8 cellular contexts compared by ENCODE assay signal in the genomic region with DNA sequence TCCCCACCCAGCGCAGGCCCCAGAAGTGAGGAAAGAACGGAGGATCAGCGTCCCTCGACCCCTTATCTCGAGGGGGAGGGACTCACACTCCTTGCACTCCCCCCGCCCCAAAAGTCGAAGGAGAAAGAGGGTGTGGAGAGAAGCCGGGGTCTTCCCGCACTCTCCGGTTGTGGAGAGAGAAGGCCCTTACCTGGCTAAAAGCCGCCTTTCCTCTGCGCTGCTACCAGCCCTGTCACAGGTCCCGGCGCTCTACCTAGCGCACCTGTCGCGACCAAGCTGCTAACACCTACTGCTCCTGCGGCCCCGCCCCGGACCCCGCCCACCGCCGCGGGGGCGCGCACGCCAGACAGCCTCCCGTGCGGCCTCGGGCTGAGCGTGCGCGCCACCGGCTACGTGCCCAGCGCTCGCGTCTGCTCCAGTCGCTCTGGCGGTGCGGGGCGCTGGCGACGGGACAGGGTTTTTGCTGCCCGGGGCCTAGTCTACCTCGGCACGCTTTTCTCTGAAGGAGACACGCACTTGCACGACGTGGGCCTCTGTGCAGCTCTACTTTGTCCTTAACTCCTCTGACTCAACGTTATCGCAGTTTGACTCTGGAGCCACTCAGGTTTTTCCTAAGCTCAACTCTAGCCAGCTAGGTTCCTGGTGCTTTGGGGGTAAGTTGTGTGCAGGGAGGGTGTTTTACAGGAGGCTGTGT.
DNase-seq lines count a peak whose midpoint lies in the region; ATAC-seq and TF ChIP-seq lines count a peak whose summit lies in the region.

LIMA1 (minus strand) TSS at position 291 of the 694 bp plus-strand sequence. CDS start 34,769 bp downstream, outside the sequence.

- TF ChIP-seq CTCF in AG04449 (IDR thresholded peaks at IDR 0.05; ENCODE audit: insufficient read depth, low read length, missing control alignments): peak; percentile 82

- H3K4me3 ChIP-seq in AG04449 (ENCODE audit: low read depth, low read length): peak within 1 kb of the TSS; percentile 93

- H3K27me3 Mint-ChIP-seq in central memory CD8-positive, alpha-beta T cell: no peaks in the 10 kb centered on the region

- H3K4me1 Mint-ChIP-seq in central memory CD8-positive, alpha-beta T cell: peaks cover 7% of the 10 kb centered on the region

- CTCF ChIA-PET in AG04449 (lab: Yijun Ruan, JAX): interaction anchor here (0.6 to 3.1 kb wide), 15 partner anchors 9 to 173 kb away, joined by 3 to 9 read pairs (median 4); no protein-coding TSS in a partner anchor

- peaks cover 7% of the 10 kb centered on the region for H3K36me3 Mint-ChIP-seq in central memory CD8-positive, alpha-beta T cell (ENCODE audit: insufficient read depth)

- H3K27ac Mint-ChIP-seq in central memory CD8-positive, alpha-beta T cell (ENCODE audit: low read depth): peak within 1 kb of the TSS; percentile 74

- TF ChIP-seq POLR2A in GM18951 (IDR thresholded peaks at IDR 0.05; ENCODE audit: extremely low read depth, insufficient read depth, insufficient read length): peak; percentile 97

- no peak for DNase-seq in AG04449 (ENCODE audit: low read depth, low spot score)
- DNase-seq in NCI-H345 (lab: John Stamatoyannopoulos, UW): peak; percentile 75
- peak; percentile 86 for DNase-seq in activated CD4-positive, CD25-positive, alpha-beta regulatory T cell treated with anti-CD3 and anti-CD28 coated beads, Interleukin-2, amount 50 U/mL, for 16 hours (ENCODE audit: low read depth, low spot score)
- DNase-seq in central memory CD8-positive, alpha-beta T cell (ENCODE audit: low spot score in 2 of 2): peak; percentile 79 to 82
- DNase-seq in iris pigment epithelial cell (ENCODE audit: low read depth): peak; percentile 82
- peak; percentile 91 for DNase-seq in stimulated activated CD4-positive, alpha-beta T cell treated with anti-CD3 and anti-CD28 coated beads, Interleukin-12 subunit alpha, Interleukin-12 subunit beta, amount 100 ng/mL, for 4 hours

- H3K4me3 Mint-ChIP-seq in central memory CD8-positive, alpha-beta T cell: peak within 1 kb of the TSS; percentile 89

- POLR2A ChIA-PET in AG04449 (lab: Yijun Ruan, JAX): interaction anchor here (0.5 to 2.3 kb wide), 10 partner anchors 11 to 134 kb away, joined by 3 to 12 read pairs (median 5); no protein-coding TSS in a partner anchor

- peak; percentile 83 for ATAC-seq in HG03175 (IDR thresholded peaks at IDR 0.05; ENCODE audit: unreplicated experiment)
- ATAC-seq in central memory CD8-positive, alpha-beta T cell (replicated peaks; ENCODE audit: extremely low read depth, poor library complexity, severe bottlenecking): peak; percentile 96

- H3K9me3 Mint-ChIP-seq in central memory CD8-positive, alpha-beta T cell: no peaks in the 10 kb centered on the region

- in situ Hi-C loops in GM18951 (cut with MboI; ENCODE audit: low sequenced_read_pairs, unreplicated experiment): no loop called here
